ENCODE assay signal across 1 cellular context in genomic region chr2:74181739-74182138, GRCh38.
TF ChIP-seq lines count a peak whose summit lies in the region.

No MANE protein-coding gene starts in this region.

TF ChIP-seq in H1, 55 proteins besides CTCF, POLR2A, EP300 and RAD21:
- TF ChIP-seq GABPA (IDR thresholded peaks at IDR 0.05; ENCODE audit: borderline replicate concordance, insufficient read depth, low read length), result no peak
- no peak for TF ChIP-seq JUND (IDR thresholded peaks at IDR 0.05; ENCODE audit: low read length)
- no peak for TF ChIP-seq CHD2 (IDR thresholded peaks at IDR 0.05; ENCODE audit: low read length)
- TF ChIP-seq ZNF274 (IDR thresholded peaks at IDR 0.05; ENCODE audit: borderline replicate concordance, extremely low read depth, low read length), result no peak
- no peak for TF ChIP-seq RXRA (IDR thresholded peaks at IDR 0.05; ENCODE audit: insufficient read depth, low read depth, low read length)
- TF ChIP-seq JUN (IDR thresholded peaks at IDR 0.05; ENCODE audit: low read depth, low read length), result no peak
- TF ChIP-seq FOSL1 (IDR thresholded peaks at IDR 0.05; ENCODE audit: insufficient read depth, low read depth, low read length), result no peak
- TF ChIP-seq EZH2 (IDR thresholded peaks at IDR 0.05; ENCODE audit: low read depth, low read length, severe bottlenecking), result no peak
